25 cellular contexts compared by ENCODE assay signal in genomic region chr12:121444842-121445202, GRCh38. TPM values are rescaled to one million over a fixed set of nuclear protein-coding genes. Genes with fewer than 3 reads are reported as not detected.
DNase-seq lines count a peak whose midpoint lies in the region; ATAC-seq and TF ChIP-seq lines count a peak whose summit lies in the region.
"Had no signal": no experiment of that assay in that cellular context is flagged by ENCODE, and none has a peak within 500 bp of the region (broad histone marks: within the 10 kb centered on the region; RNA-seq: fewer than 3 reads in every experiment).

No MANE protein-coding gene starts in this region.

- no peaks in the 10 kb centered on the region for H3K9me3 Mint-ChIP-seq in WTC11
- H3K9me3 Mint-ChIP-seq in stimulated activated naive B cell treated with anti-CD40 and anti-IgM and Interleukin-4, amounts not matched to agents 10 μg/mL and 1 μg/mL and 100 μg/mL, for 72 hours, result no peaks in the 10 kb centered on the region
- no peaks in the 10 kb centered on the region for H3K9me3 Mint-ChIP-seq in MCF 10A (ENCODE audit: unreplicated experiment)
- H3K9me3 Mint-ChIP-seq: activated CD4-positive, alpha-beta T cell treated with anti-CD3 and anti-CD28 coated beads, Interleukin-2, amount 10 ng/mL, durations not matched to agents 24 days and 14 days; activated naive CD4-positive, alpha-beta T cell treated with anti-CD3 and anti-CD28 coated beads, Interleukin-2, amount 50 U/mL, for 72 hours; CD4-positive, alpha-beta T cell; natural killer cell; stimulated activated naive CD8-positive, alpha-beta T cell treated with anti-CD3 and anti-CD28 coated beads, Interleukin-15, Interleukin-2, amounts not matched to agents 100 ng/mL and 50 ng/mL, for 24 hours; type B pancreatic cell had no signal

- intact Hi-C loops in MCF 10A (cut with micrococcal nuclease), result loop anchor here (5.0 kb wide), 1 partner anchor 383 kb away; no protein-coding TSS in a partner anchor

- DNase-seq in SHP77 (lab: John Stamatoyannopoulos, UW), result peak; percentile 9 to 19
- no peak for DNase-seq in SHP77 treated with DMSO at 0.1 percent for 48 hours (lab: John Stamatoyannopoulos, UW)
- DNase-seq in WTC11 (ENCODE audit: low spot score), result no peak
- DNase-seq in stimulated activated naive B cell treated with anti-CD40 and anti-IgM and Interleukin-4, amounts not matched to agents 10 μg/mL and 1 μg/mL and 100 μg/mL, for 72 hours, result no peak
- no peak for DNase-seq in MCF 10A (ENCODE audit: unreplicated experiment)
- DNase-seq: 8988T; activated CD4-positive, alpha-beta T cell treated with anti-CD3 and anti-CD28 coated beads, Interleukin-2, amount 10 ng/mL, durations not matched to agents 24 days and 14 days; CD4-positive, alpha-beta T cell; foreskin keratinocyte; GDM1; Karpas-422; MV-4-11; natural killer cell; NCI-H146; NCI-H526; ovary; right lobe of liver had no signal

- BruUV-seq in MCF 10A (replicated peaks; lab: Mats Ljungman, UMichigan), result no TSS peak

- H3K4me3 Mint-ChIP-seq in WTC11 (no peak overlapping the region), MCF 10A (ENCODE audit: unreplicated experiment) (no peak overlapping the region)
- no peak overlapping the region for H3K4me3 Mint-ChIP-seq in stimulated activated naive B cell treated with anti-CD40 and anti-IgM and Interleukin-4, amounts not matched to agents 10 μg/mL and 1 μg/mL and 100 μg/mL, for 72 hours
- H3K4me3 Mint-ChIP-seq: activated CD4-positive, alpha-beta T cell treated with anti-CD3 and anti-CD28 coated beads, Interleukin-2, amount 10 ng/mL, durations not matched to agents 24 days and 14 days; CD4-positive, alpha-beta T cell; natural killer cell; stimulated activated naive CD8-positive, alpha-beta T cell treated with anti-CD3 and anti-CD28 coated beads, Interleukin-15, Interleukin-2, amounts not matched to agents 100 ng/mL and 50 ng/mL, for 24 hours; type B pancreatic cell had no signal

- H3K27me3 ChIP-seq in layer of hippocampus (ENCODE audit: control insufficient read depth, insufficient read depth, low read length), result no peaks in the 10 kb centered on the region
- H3K27me3 ChIP-seq: foreskin keratinocyte, ovary, Peyer's patch, right lobe of liver had no signal

- H3K36me3 Mint-ChIP-seq in WTC11, result peaks cover 29% of the 10 kb centered on the region
- H3K36me3 Mint-ChIP-seq in stimulated activated naive B cell treated with anti-CD40 and anti-IgM and Interleukin-4, amounts not matched to agents 10 μg/mL and 1 μg/mL and 100 μg/mL, for 72 hours, result peaks cover 52 to 62% of the 10 kb centered on the region in 2 donors
- H3K36me3 Mint-ChIP-seq in MCF 10A (ENCODE audit: insufficient read depth, unreplicated experiment), result peaks cover 29% of the 10 kb centered on the region
- H3K36me3 Mint-ChIP-seq: natural killer cell had no signal

- H3K27me3 Mint-ChIP-seq in WTC11 (ENCODE audit: low read depth) (no peaks in the 10 kb centered on the region; the same call in 1 of the 2 replicates), MCF 10A (ENCODE audit: insufficient read depth, unreplicated experiment) (no peaks in the 10 kb centered on the region)
- H3K27me3 Mint-ChIP-seq in stimulated activated naive B cell treated with anti-CD40 and anti-IgM and Interleukin-4, amounts not matched to agents 10 μg/mL and 1 μg/mL and 100 μg/mL, for 72 hours, result no peaks in the 10 kb centered on the region
- H3K27me3 Mint-ChIP-seq: activated CD4-positive, alpha-beta T cell treated with anti-CD3 and anti-CD28 coated beads, Interleukin-2, amount 10 ng/mL, durations not matched to agents 24 days and 14 days; CD4-positive, alpha-beta T cell; stimulated activated naive CD8-positive, alpha-beta T cell treated with anti-CD3 and anti-CD28 coated beads, Interleukin-15, Interleukin-2, amounts not matched to agents 100 ng/mL and 50 ng/mL, for 24 hours; type B pancreatic cell had no signal

- TF ChIP-seq CTCF in WTC11 (IDR thresholded peaks at IDR 0.05) (no peak), MCF 10A (IDR thresholded peaks at IDR 0.05; ENCODE audit: unreplicated experiment) (no peak)

- CTCF ChIA-PET in WTC11 (lab: Charles Lee) (interaction anchor here (0.6 to 5.3 kb wide), 6 partner anchors 11 to 560 kb away, joined by 3 to 71 read pairs (median 8); partner anchors contain the start of gene RHOF), MCF 10A (lab: Yijun Ruan, JAX) (interaction anchor here (0.6 to 7.8 kb wide), 12 partner anchors 12 to 1227 kb away, joined by 3 to 80 read pairs (median 3); no protein-coding TSS in a partner anchor)

- H3K27ac ChIP-seq in layer of hippocampus (ENCODE audit: low read depth, low read length), result peak overlapping the region; percentile 75
- H3K27ac ChIP-seq: foreskin keratinocyte, ovary, right lobe of liver had no signal

- H3K27ac Mint-ChIP-seq in WTC11 (peak overlapping the region; percentile 91; the same call in 1 of the 2 replicates), MCF 10A (ENCODE audit: low read depth, unreplicated experiment) (no peak overlapping the region)
- peak overlapping the region; percentile 20 for H3K27ac Mint-ChIP-seq in stimulated activated naive B cell treated with anti-CD40 and anti-IgM and Interleukin-4, amounts not matched to agents 10 μg/mL and 1 μg/mL and 100 μg/mL, for 72 hours
- H3K27ac Mint-ChIP-seq: activated CD4-positive, alpha-beta T cell treated with anti-CD3 and anti-CD28 coated beads, Interleukin-2, amount 10 ng/mL, durations not matched to agents 24 days and 14 days; CD4-positive, alpha-beta T cell; natural killer cell; stimulated activated naive CD8-positive, alpha-beta T cell treated with anti-CD3 and anti-CD28 coated beads, Interleukin-15, Interleukin-2, amounts not matched to agents 100 ng/mL and 50 ng/mL, for 24 hours had no signal

- POLR2A ChIA-PET in WTC11 (lab: Charles Lee) (interaction anchor here (0.5 kb wide), 1 partner anchor 188 kb away, joined by 3 read pairs; no protein-coding TSS in a partner anchor), MCF 10A (lab: Yijun Ruan, JAX) (no interaction called here)

- no peak for ATAC-seq in WTC11
- no peak for ATAC-seq in stimulated activated naive B cell treated with anti-CD40 and anti-IgM and Interleukin-4, amounts not matched to agents 10 μg/mL and 1 μg/mL and 100 μg/mL, for 72 hours (replicated peaks)
- ATAC-seq in HG02973 (IDR thresholded peaks at IDR 0.05; ENCODE audit: unreplicated experiment), result no peak
- no peak for ATAC-seq in HG03457 (IDR thresholded peaks at IDR 0.05; ENCODE audit: unreplicated experiment)
- ATAC-seq: activated naive CD4-positive, alpha-beta T cell treated with anti-CD3 and anti-CD28 coated beads, Interleukin-2, amount 50 U/mL, for 72 hours; foreskin keratinocyte; left lobe of liver; natural killer cell; right lobe of liver had no signal

- peaks cover 9% of the 10 kb centered on the region for H3K4me1 Mint-ChIP-seq in WTC11
- peaks cover 28 to 30% of the 10 kb centered on the region in 2 donors for H3K4me1 Mint-ChIP-seq in stimulated activated naive B cell treated with anti-CD40 and anti-IgM and Interleukin-4, amounts not matched to agents 10 μg/mL and 1 μg/mL and 100 μg/mL, for 72 hours
- no peaks in the 10 kb centered on the region for H3K4me1 Mint-ChIP-seq in MCF 10A (ENCODE audit: insufficient read depth, unreplicated experiment)

TF ChIP-seq in WTC11, 78 proteins besides CTCF, POLR2A, EP300 and RAD21 (continues in another document):
- no peak for TF ChIP-seq FOXK1 (CRISPR knock-in tag; IDR thresholded peaks at IDR 0.05)
- no peak for TF ChIP-seq GTF2I (CRISPR knock-in tag; conservative IDR thresholded peaks at IDR 0.05)
- no peak for TF ChIP-seq FOXP1 (CRISPR knock-in tag; IDR thresholded peaks at IDR 0.05; ENCODE audit: borderline replicate concordance)
- no peak for TF ChIP-seq EMX1 (CRISPR knock-in tag; IDR thresholded peaks at IDR 0.05)
- no peak for TF ChIP-seq NFE2L1 (CRISPR knock-in tag; IDR thresholded peaks at IDR 0.05)
- no peak for TF ChIP-seq NFYB (CRISPR knock-in tag; conservative IDR thresholded peaks at IDR 0.05; ENCODE audit: low read depth)
- TF ChIP-seq AR (CRISPR knock-in tag; IDR thresholded peaks at IDR 0.05), result no peak
- TF ChIP-seq ZNF317 (CRISPR knock-in tag; IDR thresholded peaks at IDR 0.05; ENCODE audit: borderline replicate concordance, low read depth), result no peak
- TF ChIP-seq CREM (CRISPR knock-in tag; IDR thresholded peaks at IDR 0.05), result no peak
- no peak for TF ChIP-seq FOXJ3 (CRISPR knock-in tag; IDR thresholded peaks at IDR 0.05; ENCODE audit: borderline replicate concordance)
- no peak for TF ChIP-seq TEAD1 (CRISPR knock-in tag; IDR thresholded peaks at IDR 0.05)

RNA-seq across cellular contexts. Expression of gene RNF34, which starts 44.9 kb away (rescaled TPM):
- total RNA-seq in WTC11 (2021) (42.8 to 53.6 TPM (median 51.0 TPM) in 3 replicates), MCF 10A (2022) (40.5 and 40.9 TPM in 2 replicates)

Comparison
In these comparisons a context has a peak if more than half of its experiments do, and no peak if none do; other contexts are left out.
1. DNase-seq: peak in SHP77 (2 of 2); none in SHP77 treated with DMSO at 0.1 percent for 48 hours (single experiment), WTC11 (single experiment), stimulated activated naive B cell treated with anti-CD40 and anti-IgM and Interleukin-4, amounts not matched to agents 10 μg/mL and 1 μg/mL and 100 μg/mL, for 72 hours (single experiment) and MCF 10A (single experiment).